Comparison of ENCODE assay signal across 16 cellular contexts in genomic region chr15:50378776-50379175, GRCh38. TPM values are rescaled to one million over a fixed set of nuclear protein-coding genes. Genes with fewer than 3 reads are reported as not detected.
DNase-seq lines count a peak whose midpoint lies in the region; ATAC-seq, FAIRE-seq and TF ChIP-seq lines count a peak whose summit lies in the region.
"Had no signal": no experiment of that assay in that cellular context is flagged by ENCODE, and none has a peak within 500 bp of the region (broad histone marks: within the 10 kb centered on the region; RNA-seq: fewer than 3 reads in every experiment).

No MANE protein-coding gene starts in this region.

- H3K36me3 Mint-ChIP-seq in activated CD4-positive, alpha-beta memory T cell treated with anti-CD3 and anti-CD28 coated beads for 36 hours: no peaks in the 10 kb centered on the region
- H3K36me3 Mint-ChIP-seq in activated CD4-positive, alpha-beta memory T cell treated with anti-CD3 and anti-CD28 coated beads, Interleukin-2, amount 10 ng/mL, durations not matched to agents 7 days and 5 days (ENCODE audit: low read depth): no peaks in the 10 kb centered on the region
- H3K36me3 Mint-ChIP-seq in activated T-helper 2 cell treated with anti-CD3 and anti-CD28 coated beads, Interferon-gamma antibody, Interleukin-2, Interleukin-4, amounts not matched to agents 10 μg/mL and 5 μg/mL and 100 μg/mL, durations not matched to agents 14 hours and 24 hours and 36 hours (ENCODE audit: low read depth): peaks cover 3% of the 10 kb centered on the region
- peaks cover 5% of the 10 kb centered on the region for H3K36me3 Mint-ChIP-seq in stimulated activated effector memory CD8-positive, alpha-beta T cell treated with anti-CD3 and anti-CD28 coated beads, Interleukin-12 subunit alpha, Interleukin-12 subunit beta, amount 100 ng/mL, for 72 hours
- H3K36me3 Mint-ChIP-seq: CD14-positive monocyte had no signal

- CTCF ChIA-PET in activated CD4-positive, alpha-beta memory T cell treated with anti-CD3 and anti-CD28 coated beads for 36 hours (lab: Charles Lee): interaction anchor here (0.6 kb wide), 1 partner anchor 462 kb away, joined by 3 read pairs; no protein-coding TSS in a partner anchor
- CTCF ChIA-PET in activated CD4-positive, alpha-beta memory T cell treated with anti-CD3 and anti-CD28 coated beads, Interleukin-2, amount 10 ng/mL, durations not matched to agents 7 days and 5 days (lab: Charles Lee): no interaction called here

- no peaks in the 10 kb centered on the region for H3K9me3 Mint-ChIP-seq in activated CD4-positive, alpha-beta memory T cell treated with anti-CD3 and anti-CD28 coated beads for 36 hours
- no peaks in the 10 kb centered on the region for H3K9me3 Mint-ChIP-seq in activated CD4-positive, alpha-beta memory T cell treated with anti-CD3 and anti-CD28 coated beads, Interleukin-2, amount 10 ng/mL, durations not matched to agents 7 days and 5 days
- H3K9me3 Mint-ChIP-seq in activated T-helper 2 cell treated with anti-CD3 and anti-CD28 coated beads, Interferon-gamma antibody, Interleukin-2, Interleukin-4, amounts not matched to agents 10 μg/mL and 5 μg/mL and 100 μg/mL, durations not matched to agents 14 hours and 24 hours and 36 hours: no peaks in the 10 kb centered on the region
- no peaks in the 10 kb centered on the region for H3K9me3 Mint-ChIP-seq in stimulated activated effector memory CD8-positive, alpha-beta T cell treated with anti-CD3 and anti-CD28 coated beads, Interleukin-12 subunit alpha, Interleukin-12 subunit beta, amount 100 ng/mL, for 72 hours
- H3K9me3 Mint-ChIP-seq: GM23338 had no signal

- peaks cover 17% of the 10 kb centered on the region for H3K4me1 Mint-ChIP-seq in activated CD4-positive, alpha-beta memory T cell treated with anti-CD3 and anti-CD28 coated beads for 36 hours (ENCODE audit: low read depth)
- peaks cover 18% of the 10 kb centered on the region for H3K4me1 Mint-ChIP-seq in activated CD4-positive, alpha-beta memory T cell treated with anti-CD3 and anti-CD28 coated beads, Interleukin-2, amount 10 ng/mL, durations not matched to agents 7 days and 5 days
- H3K4me1 Mint-ChIP-seq in activated T-helper 2 cell treated with anti-CD3 and anti-CD28 coated beads, Interferon-gamma antibody, Interleukin-2, Interleukin-4, amounts not matched to agents 10 μg/mL and 5 μg/mL and 100 μg/mL, durations not matched to agents 14 hours and 24 hours and 36 hours (ENCODE audit: low read depth): peaks cover 18% of the 10 kb centered on the region
- peaks cover 19% of the 10 kb centered on the region for H3K4me1 Mint-ChIP-seq in stimulated activated effector memory CD8-positive, alpha-beta T cell treated with anti-CD3 and anti-CD28 coated beads, Interleukin-12 subunit alpha, Interleukin-12 subunit beta, amount 100 ng/mL, for 72 hours

- POLR2A ChIA-PET in activated CD4-positive, alpha-beta memory T cell treated with anti-CD3 and anti-CD28 coated beads for 36 hours (lab: Charles Lee): interaction anchor here (0.6 to 1.9 kb wide), 3 partner anchors 22 to 758 kb away, joined by 3 to 17 read pairs (median 4); partner anchors contain the start of genes GABPB1 and USP8
- POLR2A ChIA-PET in activated CD4-positive, alpha-beta memory T cell treated with anti-CD3 and anti-CD28 coated beads, Interleukin-2, amount 10 ng/mL, durations not matched to agents 7 days and 5 days (lab: Charles Lee): no interaction called here

- no peak overlapping the region for H3K4me3 Mint-ChIP-seq in activated CD4-positive, alpha-beta memory T cell treated with anti-CD3 and anti-CD28 coated beads for 36 hours
- H3K4me3 Mint-ChIP-seq in activated CD4-positive, alpha-beta memory T cell treated with anti-CD3 and anti-CD28 coated beads, Interleukin-2, amount 10 ng/mL, durations not matched to agents 7 days and 5 days: no peak overlapping the region
- H3K4me3 Mint-ChIP-seq in activated T-helper 2 cell treated with anti-CD3 and anti-CD28 coated beads, Interferon-gamma antibody, Interleukin-2, Interleukin-4, amounts not matched to agents 10 μg/mL and 5 μg/mL and 100 μg/mL, durations not matched to agents 14 hours and 24 hours and 36 hours (ENCODE audit: low read depth): peak overlapping the region; percentile 51
- H3K4me3 Mint-ChIP-seq in stimulated activated effector memory CD8-positive, alpha-beta T cell treated with anti-CD3 and anti-CD28 coated beads, Interleukin-12 subunit alpha, Interleukin-12 subunit beta, amount 100 ng/mL, for 72 hours: peak overlapping the region; percentile 37
- H3K4me3 Mint-ChIP-seq: CD14-positive monocyte, GM23338 had no signal

- intact Hi-C loops in activated CD4-positive, alpha-beta memory T cell treated with anti-CD3 and anti-CD28 coated beads for 36 hours (cut with micrococcal nuclease): loop anchor here (1.0 to 5.0 kb wide), 2 partner anchors 24 to 109 kb away; no protein-coding TSS in a partner anchor
- intact Hi-C loops in activated T-helper 2 cell treated with anti-CD3 and anti-CD28 coated beads, Interferon-gamma antibody, Interleukin-2, Interleukin-4, amounts not matched to agents 10 μg/mL and 5 μg/mL and 100 μg/mL, durations not matched to agents 14 hours and 24 hours and 36 hours (cut with micrococcal nuclease): loop anchor here (1.0 to 5.0 kb wide), 6 partner anchors 25 to 387 kb away; partner anchors contain the start of genes SPPL2A and USP8

- ATAC-seq in stimulated activated effector memory CD8-positive, alpha-beta T cell treated with anti-CD3 and anti-CD28 coated beads, Interleukin-12 subunit alpha, Interleukin-12 subunit beta, amount 100 ng/mL, for 72 hours: no peak
- ATAC-seq in GM21367 (IDR thresholded peaks at IDR 0.05; ENCODE audit: unreplicated experiment): no peak
- no peak for ATAC-seq in GM19324 (IDR thresholded peaks at IDR 0.05; ENCODE audit: low FRiP score, unreplicated experiment)
- ATAC-seq: A549, GM23338 had no signal

- FAIRE-seq in GM18507 (lab: Jason Lieb, UNC): peak; percentile 33
- FAIRE-seq: A549 had no signal

- H3K27me3 Mint-ChIP-seq in activated CD4-positive, alpha-beta memory T cell treated with anti-CD3 and anti-CD28 coated beads for 36 hours: peaks cover 3% of the 10 kb centered on the region
- no peaks in the 10 kb centered on the region for H3K27me3 Mint-ChIP-seq in activated CD4-positive, alpha-beta memory T cell treated with anti-CD3 and anti-CD28 coated beads, Interleukin-2, amount 10 ng/mL, durations not matched to agents 7 days and 5 days
- no peaks in the 10 kb centered on the region for H3K27me3 Mint-ChIP-seq in activated T-helper 2 cell treated with anti-CD3 and anti-CD28 coated beads, Interferon-gamma antibody, Interleukin-2, Interleukin-4, amounts not matched to agents 10 μg/mL and 5 μg/mL and 100 μg/mL, durations not matched to agents 14 hours and 24 hours and 36 hours (ENCODE audit: low read depth)
- H3K27me3 Mint-ChIP-seq: IgD-negative memory B cell had no signal

- peak overlapping the region; percentile 76 for H3K27ac Mint-ChIP-seq in activated CD4-positive, alpha-beta memory T cell treated with anti-CD3 and anti-CD28 coated beads for 36 hours
- H3K27ac Mint-ChIP-seq in activated CD4-positive, alpha-beta memory T cell treated with anti-CD3 and anti-CD28 coated beads, Interleukin-2, amount 10 ng/mL, durations not matched to agents 7 days and 5 days: no peak overlapping the region
- H3K27ac Mint-ChIP-seq in activated T-helper 2 cell treated with anti-CD3 and anti-CD28 coated beads, Interferon-gamma antibody, Interleukin-2, Interleukin-4, amounts not matched to agents 10 μg/mL and 5 μg/mL and 100 μg/mL, durations not matched to agents 14 hours and 24 hours and 36 hours: peak overlapping the region; percentile 92
- H3K27ac Mint-ChIP-seq in stimulated activated effector memory CD8-positive, alpha-beta T cell treated with anti-CD3 and anti-CD28 coated beads, Interleukin-12 subunit alpha, Interleukin-12 subunit beta, amount 100 ng/mL, for 72 hours: peak overlapping the region; percentile 1
- H3K27ac Mint-ChIP-seq: GM23338 had no signal

- no peak for DNase-seq in activated CD4-positive, alpha-beta memory T cell treated with anti-CD3 and anti-CD28 coated beads for 36 hours
- no peak for DNase-seq in activated CD4-positive, alpha-beta memory T cell treated with anti-CD3 and anti-CD28 coated beads, Interleukin-2, amount 10 ng/mL, durations not matched to agents 7 days and 5 days
- DNase-seq in GM18507 (ENCODE audit: extremely low spot score, insufficient read length, low read depth) (no peak), GM10266 (ENCODE audit: extremely low spot score) (no peak)
- no peak for DNase-seq in activated T-helper 2 cell treated with anti-CD3 and anti-CD28 coated beads, Interferon-gamma antibody, Interleukin-2, Interleukin-4, amounts not matched to agents 10 μg/mL and 5 μg/mL and 100 μg/mL, durations not matched to agents 14 hours and 24 hours and 36 hours (ENCODE audit: low spot score)
- no peak for DNase-seq in stimulated activated effector memory CD8-positive, alpha-beta T cell treated with anti-CD3 and anti-CD28 coated beads, Interleukin-12 subunit alpha, Interleukin-12 subunit beta, amount 100 ng/mL, for 72 hours (ENCODE audit: low spot score in 2 of 2)
- DNase-seq: COR-L47, NCI-H1436, NCI-H2081, NCI-H524 had no signal

- no peak for TF ChIP-seq CTCF in GM10266 (IDR thresholded peaks at IDR 0.05; ENCODE audit: control insufficient read depth, insufficient read depth, low read depth, missing control alignments)

RNA-seq across cellular contexts. Expression of gene GABPB1, which starts 23.8 kb away (rescaled TPM):
- 10 to 100 TPM; 54.1 to 58.2 TPM for total RNA-seq in activated CD4-positive, alpha-beta memory T cell treated with anti-CD3 and anti-CD28 coated beads for 36 hours
- 10 to 100 TPM; 37.5 to 38.1 TPM for total RNA-seq in activated CD4-positive, alpha-beta memory T cell treated with anti-CD3 and anti-CD28 coated beads, Interleukin-2, amount 10 ng/mL, durations not matched to agents 7 days and 5 days
- 69.3 and 69.5 TPM in 2 replicates for total RNA-seq in activated T-helper 2 cell treated with anti-CD3 and anti-CD28 coated beads, Interferon-gamma antibody, Interleukin-2, Interleukin-4, amounts not matched to agents 10 μg/mL and 5 μg/mL and 100 μg/mL, durations not matched to agents 14 hours and 24 hours and 36 hours

RNA-seq across cellular contexts. Expression of gene USP8, which starts 45.4 kb away (rescaled TPM):
- total RNA-seq in activated CD4-positive, alpha-beta memory T cell treated with anti-CD3 and anti-CD28 coated beads for 36 hours: 10 to 100 TPM; 43.4 to 46.0 TPM
- 10 to 100 TPM; 59.4 to 59.9 TPM for total RNA-seq in activated CD4-positive, alpha-beta memory T cell treated with anti-CD3 and anti-CD28 coated beads, Interleukin-2, amount 10 ng/mL, durations not matched to agents 7 days and 5 days
- total RNA-seq in activated T-helper 2 cell treated with anti-CD3 and anti-CD28 coated beads, Interferon-gamma antibody, Interleukin-2, Interleukin-4, amounts not matched to agents 10 μg/mL and 5 μg/mL and 100 μg/mL, durations not matched to agents 14 hours and 24 hours and 36 hours: 57.2 and 57.4 TPM in 2 replicates

Comparison
In these comparisons a context has a peak if more than half of its experiments do, and no peak if none do; other contexts are left out.
1. H3K4me3 Mint-ChIP-seq: peak in activated T-helper 2 cell treated with anti-CD3 and anti-CD28 coated beads, Interferon-gamma antibody, Interleukin-2, Interleukin-4, amounts not matched to agents 10 μg/mL and 5 μg/mL and 100 μg/mL, durations not matched to agents 14 hours and 24 hours and 36 hours (single experiment) and stimulated activated effector memory CD8-positive, alpha-beta T cell treated with anti-CD3 and anti-CD28 coated beads, Interleukin-12 subunit alpha, Interleukin-12 subunit beta, amount 100 ng/mL, for 72 hours (single experiment); none in activated CD4-positive, alpha-beta memory T cell treated with anti-CD3 and anti-CD28 coated beads for 36 hours (single experiment) and activated CD4-positive, alpha-beta memory T cell treated with anti-CD3 and anti-CD28 coated beads, Interleukin-2, amount 10 ng/mL, durations not matched to agents 7 days and 5 days (single experiment).